In genomic region chr11:108222686-108223448, GRCh38 we compare ENCODE assay signal across 1 cellular context.
A peak's percentile ranks its signal among the peaks of the same experiment; 100 is the strongest.
TF ChIP-seq lines count a peak whose summit lies in the region.

ATM (plus strand) TSS chr11:108223067; CDS start chr11:108227625, 4,558 bp downstream.

TF ChIP-seq in K562, 482 proteins besides CTCF, POLR2A, EP300 and RAD21 (continued from another document and continues in another):
- TF ChIP-seq NCOA4 (IDR thresholded peaks at IDR 0.05; ENCODE audit: partially characterized antibody) = peak; percentile 4
- peak; percentile 92 to 96 for TF ChIP-seq MNT (conservative IDR thresholded peaks at IDR 0.05)
- TF ChIP-seq MITF (IDR thresholded peaks at IDR 0.05) = peak; percentile 91
- TF ChIP-seq POLR3A (IDR thresholded peaks at IDR 0.05; ENCODE audit: borderline replicate concordance, extremely low read depth, insufficient read depth, insufficient read length) = no peak
- peak; percentile 79 for TF ChIP-seq SAP30 (IDR thresholded peaks at IDR 0.05; ENCODE audit: borderline replicate concordance, insufficient read depth, low read depth, low read length, poor library complexity, severe bottlenecking)
- peak; percentile 19; the same call in 1 of the 2 replicates for TF ChIP-seq ZBTB33 (CRISPR knock-in tag; IDR thresholded peaks at IDR 0.05)
- TF ChIP-seq RB1 (IDR thresholded peaks at IDR 0.05; ENCODE audit: low read depth) = peak; percentile 86
- no peak for TF ChIP-seq ADNP (tag; IDR thresholded peaks at IDR 0.05)
- TF ChIP-seq FOXP1 (CRISPR knock-in tag; IDR thresholded peaks at IDR 0.05) = 0 out of 2 replicates have a peak, but pooled peaks have one; percentile 7
- no peak for TF ChIP-seq ILF3 (IDR thresholded peaks at IDR 0.05; ENCODE audit: borderline replicate concordance)
- TF ChIP-seq ZNF766 (CRISPR knock-in tag; conservative IDR thresholded peaks at IDR 0.05) = no peak
- TF ChIP-seq MYNN (IDR thresholded peaks at IDR 0.05) = peak; percentile 70; the same call in 1 of the 2 replicates
- TF ChIP-seq MYNN (CRISPR knock-in tag; IDR thresholded peaks at IDR 0.05) = no peak
- peak; percentile 58; the same call in 1 of the 2 replicates for TF ChIP-seq MGA (IDR thresholded peaks at IDR 0.05)
- TF ChIP-seq MXD1 (CRISPR knock-in tag; IDR thresholded peaks at IDR 0.05; ENCODE audit: borderline replicate concordance, poor library complexity, severe bottlenecking) = peak; percentile 16
- peak; percentile 37 for TF ChIP-seq ZKSCAN1 (IDR thresholded peaks at IDR 0.05; ENCODE audit: low read depth, low read length)
- peak; percentile 42 for TF ChIP-seq KDM5B (IDR thresholded peaks at IDR 0.05; ENCODE audit: insufficient replicate concordance, low read depth, low read length)
- no peak for TF ChIP-seq FOXJ3 (CRISPR knock-in tag; IDR thresholded peaks at IDR 0.05)
- TF ChIP-seq TAF1 (IDR thresholded peaks at IDR 0.05; ENCODE audit: control insufficient read depth, extremely low read depth, insufficient read depth, low read length, severe bottlenecking) = peak; percentile 73
- peak; percentile 53 for TF ChIP-seq TBP (optimal IDR thresholded peaks at IDR 0.05; ENCODE audit: low read depth, low read length)
- peak in 1 of 2 experiments; percentile 49 for TF ChIP-seq AFF1 (IDR thresholded peaks at IDR 0.05; ENCODE audit: low read depth in 1 of 2, partially characterized antibody in 2 of 2)
- peak; percentile 69 for TF ChIP-seq PHF20 (IDR thresholded peaks at IDR 0.05; ENCODE audit: partially characterized antibody)
- no peak for TF ChIP-seq TCFL5 (CRISPR knock-in tag; conservative IDR thresholded peaks at IDR 0.05)
- peak in 2 of 3 experiments; percentile 72 to 79 for TF ChIP-seq YY1 (IDR thresholded peaks at IDR 0.05; ENCODE audit: borderline replicate concordance in 1 of 3, control insufficient read depth in 1 of 3, extremely low read depth in 1 of 3, insufficient read depth in 3 of 3, insufficient read length in 1 of 3, insufficient replicate concordance in 2 of 3, low read depth in 1 of 3, low read length in 2 of 3)
- peak; percentile 85 for TF ChIP-seq ETS1 (conservative IDR thresholded peaks at IDR 0.05; ENCODE audit: control insufficient read depth, low read depth, low read length)
- TF ChIP-seq TCF3 (CRISPR knock-in tag; IDR thresholded peaks at IDR 0.05) = peak; percentile 13; the same call in 1 of the 2 replicates
- no peak for TF ChIP-seq PRMT5 (CRISPR knock-in tag; IDR thresholded peaks at IDR 0.05)
- TF ChIP-seq FOXJ2 (tag; IDR thresholded peaks at IDR 0.05) = no peak
- peak; percentile 67; the same call in 1 of the 2 replicates for TF ChIP-seq HDAC2 (IDR thresholded peaks at IDR 0.05)
- TF ChIP-seq ZNF449 (CRISPR knock-in tag; IDR thresholded peaks at IDR 0.05) = no peak
